In the genomic region with DNA sequence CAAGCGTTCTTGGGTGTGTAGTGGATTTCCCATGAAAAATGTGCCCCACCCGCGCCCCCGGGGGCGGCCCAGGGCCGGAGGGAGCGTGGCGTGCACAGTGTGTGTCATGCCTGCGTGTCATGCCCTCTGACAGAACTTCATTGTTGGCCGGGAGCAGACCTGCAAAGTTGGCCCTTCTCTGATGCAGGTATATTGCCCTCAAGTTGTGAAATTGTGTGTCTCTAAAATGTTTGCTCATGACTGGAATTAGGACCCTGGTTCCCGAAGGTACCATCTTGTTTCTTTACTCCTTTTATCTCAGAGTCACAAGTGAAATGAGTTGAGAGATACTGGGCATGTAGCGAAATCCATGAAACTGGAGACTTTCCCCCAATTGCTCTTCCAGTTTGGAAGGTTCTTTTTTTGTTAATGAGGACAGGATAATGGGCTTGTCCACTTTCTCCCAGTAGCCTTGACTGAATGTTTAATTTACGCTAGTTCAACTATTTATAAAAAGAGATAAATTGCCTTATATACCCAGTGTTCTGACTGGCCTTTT, we compare ENCODE assay signal across 1 cellular context.
TF ChIP-seq lines count a peak whose summit lies in the region.

No MANE protein-coding gene starts in this region.

TF ChIP-seq in HEK293, 187 proteins besides CTCF, POLR2A, EP300 and RAD21 (continued from another document):
- TF ChIP-seq, protein P1, sequence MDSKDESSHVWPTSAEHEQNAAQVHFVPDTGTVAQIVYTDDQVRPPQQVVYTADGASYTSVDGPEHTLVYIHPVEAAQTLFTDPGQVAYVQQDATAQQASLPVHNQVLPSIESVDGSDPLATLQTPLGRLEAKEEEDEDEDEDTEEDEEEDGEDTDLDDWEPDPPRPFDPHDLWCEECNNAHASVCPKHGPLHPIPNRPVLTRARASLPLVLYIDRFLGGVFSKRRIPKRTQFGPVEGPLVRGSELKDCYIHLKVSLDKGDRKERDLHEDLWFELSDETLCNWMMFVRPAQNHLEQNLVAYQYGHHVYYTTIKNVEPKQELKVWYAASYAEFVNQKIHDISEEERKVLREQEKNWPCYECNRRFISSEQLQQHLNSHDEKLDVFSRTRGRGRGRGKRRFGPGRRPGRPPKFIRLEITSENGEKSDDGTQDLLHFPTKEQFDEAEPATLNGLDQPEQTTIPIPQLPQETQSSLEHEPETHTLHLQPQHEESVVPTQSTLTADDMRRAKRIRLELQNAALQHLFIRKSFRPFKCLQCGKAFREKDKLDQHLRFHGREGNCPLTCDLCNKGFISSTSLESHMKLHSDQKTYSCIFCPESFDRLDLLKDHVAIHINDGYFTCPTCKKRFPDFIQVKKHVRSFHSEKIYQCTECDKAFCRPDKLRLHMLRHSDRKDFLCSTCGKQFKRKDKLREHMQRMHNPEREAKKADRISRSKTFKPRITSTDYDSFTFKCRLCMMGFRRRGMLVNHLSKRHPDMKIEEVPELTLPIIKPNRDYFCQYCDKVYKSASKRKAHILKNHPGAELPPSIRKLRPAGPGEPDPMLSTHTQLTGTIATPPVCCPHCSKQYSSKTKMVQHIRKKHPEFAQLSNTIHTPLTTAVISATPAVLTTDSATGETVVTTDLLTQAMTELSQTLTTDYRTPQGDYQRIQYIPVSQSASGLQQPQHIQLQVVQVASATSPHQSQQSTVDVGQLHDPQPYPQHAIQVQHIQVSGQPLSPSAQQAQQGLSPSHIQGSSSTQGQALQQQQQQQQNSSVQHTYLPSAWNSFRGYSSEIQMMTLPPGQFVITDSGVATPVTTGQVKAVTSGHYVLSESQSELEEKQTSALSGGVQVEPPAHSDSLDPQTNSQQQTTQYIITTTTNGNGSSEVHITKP (tag by site-specific recombination; IDR thresholded peaks at IDR 0.05): peak; percentile 88
- TF ChIP-seq, protein P2, sequence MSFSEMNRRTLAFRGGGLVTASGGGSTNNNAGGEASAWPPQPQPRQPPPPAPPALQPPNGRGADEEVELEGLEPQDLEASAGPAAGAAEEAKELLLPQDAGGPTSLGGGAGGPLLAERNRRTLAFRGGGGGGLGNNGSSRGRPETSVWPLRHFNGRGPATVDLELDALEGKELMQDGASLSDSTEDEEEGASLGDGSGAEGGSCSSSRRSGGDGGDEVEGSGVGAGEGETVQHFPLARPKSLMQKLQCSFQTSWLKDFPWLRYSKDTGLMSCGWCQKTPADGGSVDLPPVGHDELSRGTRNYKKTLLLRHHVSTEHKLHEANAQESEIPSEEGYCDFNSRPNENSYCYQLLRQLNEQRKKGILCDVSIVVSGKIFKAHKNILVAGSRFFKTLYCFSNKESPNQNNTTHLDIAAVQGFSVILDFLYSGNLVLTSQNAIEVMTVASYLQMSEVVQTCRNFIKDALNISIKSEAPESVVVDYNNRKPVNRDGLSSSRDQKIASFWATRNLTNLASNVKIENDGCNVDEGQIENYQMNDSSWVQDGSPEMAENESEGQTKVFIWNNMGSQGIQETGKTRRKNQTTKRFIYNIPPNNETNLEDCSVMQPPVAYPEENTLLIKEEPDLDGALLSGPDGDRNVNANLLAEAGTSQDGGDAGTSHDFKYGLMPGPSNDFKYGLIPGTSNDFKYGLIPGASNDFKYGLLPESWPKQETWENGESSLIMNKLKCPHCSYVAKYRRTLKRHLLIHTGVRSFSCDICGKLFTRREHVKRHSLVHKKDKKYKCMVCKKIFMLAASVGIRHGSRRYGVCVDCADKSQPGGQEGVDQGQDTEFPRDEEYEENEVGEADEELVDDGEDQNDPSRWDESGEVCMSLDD (tag by site-specific recombination; IDR thresholded peaks at IDR 0.05): no peak
- TF ChIP-seq, protein P3, sequence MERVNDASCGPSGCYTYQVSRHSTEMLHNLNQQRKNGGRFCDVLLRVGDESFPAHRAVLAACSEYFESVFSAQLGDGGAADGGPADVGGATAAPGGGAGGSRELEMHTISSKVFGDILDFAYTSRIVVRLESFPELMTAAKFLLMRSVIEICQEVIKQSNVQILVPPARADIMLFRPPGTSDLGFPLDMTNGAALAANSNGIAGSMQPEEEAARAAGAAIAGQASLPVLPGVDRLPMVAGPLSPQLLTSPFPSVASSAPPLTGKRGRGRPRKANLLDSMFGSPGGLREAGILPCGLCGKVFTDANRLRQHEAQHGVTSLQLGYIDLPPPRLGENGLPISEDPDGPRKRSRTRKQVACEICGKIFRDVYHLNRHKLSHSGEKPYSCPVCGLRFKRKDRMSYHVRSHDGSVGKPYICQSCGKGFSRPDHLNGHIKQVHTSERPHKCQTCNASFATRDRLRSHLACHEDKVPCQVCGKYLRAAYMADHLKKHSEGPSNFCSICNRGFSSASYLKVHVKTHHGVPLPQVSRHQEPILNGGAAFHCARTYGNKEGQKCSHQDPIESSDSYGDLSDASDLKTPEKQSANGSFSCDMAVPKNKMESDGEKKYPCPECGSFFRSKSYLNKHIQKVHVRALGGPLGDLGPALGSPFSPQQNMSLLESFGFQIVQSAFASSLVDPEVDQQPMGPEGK (tag by site-specific recombination; IDR thresholded peaks at IDR 0.05): peak; percentile 85
- TF ChIP-seq ZNF2 (tag by site-specific recombination; IDR thresholded peaks at IDR 0.05): peak; percentile 4; the same call in 1 of the 2 replicates
- no peak for TF ChIP-seq ZNF561 (tag by site-specific recombination; IDR thresholded peaks at IDR 0.05; ENCODE audit: borderline replicate concordance)
- peak; percentile 1 for TF ChIP-seq ZNF510 (tag by site-specific recombination; IDR thresholded peaks at IDR 0.05; ENCODE audit: insufficient replicate concordance)
- no peak for TF ChIP-seq GLI4 (tag by site-specific recombination; IDR thresholded peaks at IDR 0.05)
- TF ChIP-seq KLF9 (tag by site-specific recombination; IDR thresholded peaks at IDR 0.05; ENCODE audit: low read depth): no peak
- no peak for TF ChIP-seq ZNF658 (tag by site-specific recombination; IDR thresholded peaks at IDR 0.05)
- TF ChIP-seq PRDM1 (tag by site-specific recombination; IDR thresholded peaks at IDR 0.05): peak; percentile 93
- TF ChIP-seq, protein P4, sequence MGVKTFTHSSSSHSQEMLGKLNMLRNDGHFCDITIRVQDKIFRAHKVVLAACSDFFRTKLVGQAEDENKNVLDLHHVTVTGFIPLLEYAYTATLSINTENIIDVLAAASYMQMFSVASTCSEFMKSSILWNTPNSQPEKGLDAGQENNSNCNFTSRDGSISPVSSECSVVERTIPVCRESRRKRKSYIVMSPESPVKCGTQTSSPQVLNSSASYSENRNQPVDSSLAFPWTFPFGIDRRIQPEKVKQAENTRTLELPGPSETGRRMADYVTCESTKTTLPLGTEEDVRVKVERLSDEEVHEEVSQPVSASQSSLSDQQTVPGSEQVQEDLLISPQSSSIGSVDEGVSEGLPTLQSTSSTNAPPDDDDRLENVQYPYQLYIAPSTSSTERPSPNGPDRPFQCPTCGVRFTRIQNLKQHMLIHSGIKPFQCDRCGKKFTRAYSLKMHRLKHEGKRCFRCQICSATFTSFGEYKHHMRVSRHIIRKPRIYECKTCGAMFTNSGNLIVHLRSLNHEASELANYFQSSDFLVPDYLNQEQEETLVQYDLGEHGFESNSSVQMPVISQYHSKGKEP (tag by site-specific recombination; IDR thresholded peaks at IDR 0.05): no peak
- no peak for TF ChIP-seq ZNF76 (tag by site-specific recombination; IDR thresholded peaks at IDR 0.05; ENCODE audit: borderline replicate concordance, low read depth)
- no peak for TF ChIP-seq ZNF571 (tag by site-specific recombination; IDR thresholded peaks at IDR 0.05)
